ENCODE assay signal across 14 cellular contexts in the genomic region with DNA sequence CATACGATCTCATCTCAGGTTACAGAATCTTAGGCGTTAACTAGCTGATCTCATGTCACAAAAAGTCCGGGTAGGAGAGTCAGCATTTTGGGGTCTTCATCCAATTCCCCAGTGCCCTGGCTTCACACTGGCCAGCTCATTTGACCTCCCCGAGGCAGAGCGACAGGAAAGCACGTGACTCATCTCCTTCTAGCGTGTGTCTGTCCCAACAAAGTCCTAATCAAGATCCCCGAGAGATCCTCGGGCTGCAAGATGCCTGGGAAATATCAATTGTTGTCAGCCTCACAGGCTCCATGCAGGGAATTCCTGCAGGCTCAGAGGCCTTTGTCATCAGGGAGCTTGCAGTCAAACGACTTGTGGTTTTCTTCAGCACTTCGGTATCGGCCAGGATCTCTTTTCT. TPM values are rescaled to one million over a fixed set of nuclear protein-coding genes. Genes with fewer than 3 reads are reported as not detected.
DNase-seq lines count a peak whose midpoint lies in the region; ATAC-seq, FAIRE-seq and TF ChIP-seq lines count a peak whose summit lies in the region.
"Had no signal": no experiment of that assay in that cellular context is flagged by ENCODE, and none has a peak within 500 bp of the region (broad histone marks: within the 10 kb centered on the region; RNA-seq: fewer than 3 reads in every experiment).

No MANE protein-coding gene starts in this region.

- no peak overlapping the region for H4K8ac ChIP-seq in mesendoderm (ENCODE audit: low read depth, low read length)

- no peak overlapping the region for H2AK5ac ChIP-seq in mesendoderm (ENCODE audit: low read length)

- DNase-seq in AG04450 (ENCODE audit: low read depth, low spot score): no peak
- DNase-seq in HTR-8/SVneo (ENCODE audit: insufficient read length, low spot score): peak; percentile 71
- no peak for DNase-seq in chondrocyte (ENCODE audit: low spot score)
- DNase-seq in mesendoderm: peak; percentile 95
- no peak for DNase-seq in left lung
- DNase-seq in activated naive CD4-positive, alpha-beta T cell treated with anti-CD3 and anti-CD28 coated beads, Interleukin-2, amount 50 U/mL, for 72 hours (ENCODE audit: low spot score in 2 of 2): no peak
- DNase-seq: activated CD4-positive, CD25-positive, alpha-beta regulatory T cell treated with anti-CD3 and anti-CD28 coated beads, Interleukin-2, amount 50 U/mL, for 72 hours; activated gamma-delta T cell treated with Interleukin-2 at 50 U/mL for 16 hours; RPMI8226 had no signal

- no peaks in the 10 kb centered on the region for H3K4me1 ChIP-seq in mesendoderm (ENCODE audit: control insufficient read depth, low read depth, low read length)
- peaks cover 0 to 5% of the 10 kb centered on the region in 2 donors for H3K4me1 ChIP-seq in left lung

- no peaks in the 10 kb centered on the region for H3K36me3 ChIP-seq in mesendoderm (ENCODE audit: control insufficient read depth, insufficient read depth, low read length)
- H3K36me3 ChIP-seq in left lung: no peaks in the 10 kb centered on the region

- H3K27ac Mint-ChIP-seq in chondrocyte (ENCODE audit: unreplicated experiment): peak overlapping the region; percentile 92
- no peak overlapping the region for H3K27ac Mint-ChIP-seq in activated naive CD4-positive, alpha-beta T cell treated with anti-CD3 and anti-CD28 coated beads, Interleukin-2, amount 50 U/mL, for 72 hours
- H3K27ac Mint-ChIP-seq: B cell had no signal

- peak overlapping the region; percentile 26 for H3K4me3 Mint-ChIP-seq in chondrocyte (ENCODE audit: unreplicated experiment)
- H3K4me3 Mint-ChIP-seq: B cell, IgD-negative memory B cell had no signal

- no peaks in the 10 kb centered on the region; the same call in 1 of the 2 replicates for H3K9me3 ChIP-seq in AG04450 (ENCODE audit: control insufficient read depth, insufficient read depth, low read length)
- no peaks in the 10 kb centered on the region for H3K9me3 ChIP-seq in left lung

- intact Hi-C loops in left lung (cut with DNase I): loop anchor here in 1 of 2 donors (10.0 kb wide), 1 partner anchor 744 kb away; no protein-coding TSS in a partner anchor

- FAIRE-seq in HTR-8/SVneo (lab: Jason Lieb, UNC): peak; percentile 42

- H2BK5ac ChIP-seq in mesendoderm (ENCODE audit: low read length): no peak overlapping the region

- no peaks in the 10 kb centered on the region for H3K79me1 ChIP-seq in mesendoderm (ENCODE audit: low read length)

- no CpG with 5 or more reads among the region's 12 CpGs for WGBS in mesendoderm (ENCODE audit: extremely low coverage, insufficient coverage, low lambda C conversion rate)

- peak overlapping the region; percentile 2; the same call in 1 of the 2 replicates for H3K4me3 ChIP-seq in AG04450 (ENCODE audit: low read depth, low read length)
- H3K4me3 ChIP-seq in mesendoderm (ENCODE audit: low read length): no peak overlapping the region
- H3K4me3 ChIP-seq in left lung: no peak overlapping the region
- H3K4me3 ChIP-seq: skin epidermis had no signal

- TF ChIP-seq CTCF in AG04450 (IDR thresholded peaks at IDR 0.05; ENCODE audit: low read depth, low read length) (no peak), chondrocyte (IDR thresholded peaks at IDR 0.05) (no peak), left lung (IDR thresholded peaks at IDR 0.05) (no peak)

- no peaks in the 10 kb centered on the region for H3K36me3 Mint-ChIP-seq in chondrocyte (ENCODE audit: low read depth)
- no peaks in the 10 kb centered on the region for H3K36me3 Mint-ChIP-seq in activated naive CD4-positive, alpha-beta T cell treated with anti-CD3 and anti-CD28 coated beads, Interleukin-2, amount 50 U/mL, for 72 hours

- ATAC-seq in HG03045 (IDR thresholded peaks at IDR 0.05; ENCODE audit: unreplicated experiment): no peak
- no peak for ATAC-seq in GM21576 (IDR thresholded peaks at IDR 0.05; ENCODE audit: unreplicated experiment)
- ATAC-seq in left lung: no peak
- no peak for ATAC-seq in activated naive CD4-positive, alpha-beta T cell treated with anti-CD3 and anti-CD28 coated beads, Interleukin-2, amount 50 U/mL, for 72 hours

- H3K27ac ChIP-seq in AG04450 (ENCODE audit: low read depth, low read length): peak overlapping the region; percentile 73
- H3K27ac ChIP-seq in mesendoderm (ENCODE audit: low read depth, low read length): no peak overlapping the region
- peak overlapping the region in 1 of 2 donors; percentile 19 for H3K27ac ChIP-seq in left lung

- H3K4me2 ChIP-seq in mesendoderm (ENCODE audit: low read length): no peak overlapping the region

- no peak overlapping the region for H3K4ac ChIP-seq in mesendoderm (ENCODE audit: low read depth, low read length)

- H2BK120ac ChIP-seq in mesendoderm (ENCODE audit: low read depth, low read length): no peak overlapping the region

- no peak overlapping the region for H3K56ac ChIP-seq in mesendoderm (ENCODE audit: low read length)

- H3K18ac ChIP-seq in mesendoderm (ENCODE audit: low read length): no peak overlapping the region

- H4K5ac ChIP-seq in mesendoderm (ENCODE audit: low read length): no peak overlapping the region

- H3K9me3 Mint-ChIP-seq in chondrocyte (ENCODE audit: low read depth): no peaks in the 10 kb centered on the region
- H3K9me3 Mint-ChIP-seq in activated naive CD4-positive, alpha-beta T cell treated with anti-CD3 and anti-CD28 coated beads, Interleukin-2, amount 50 U/mL, for 72 hours: no peaks in the 10 kb centered on the region
- H3K9me3 Mint-ChIP-seq: IgD-negative memory B cell had no signal

- no peaks in the 10 kb centered on the region for H3K27me3 Mint-ChIP-seq in chondrocyte (ENCODE audit: low read depth)
- H3K27me3 Mint-ChIP-seq: B cell had no signal

- no peak overlapping the region for H3K23ac ChIP-seq in mesendoderm (ENCODE audit: low read length)

- CTCF ChIA-PET in AG04450 (lab: Charles Lee): interaction anchor here (1.3 to 3.5 kb wide), 8 partner anchors 10 to 876 kb away, joined by 3 to 35 read pairs (median 9); no protein-coding TSS in a partner anchor

- no peak overlapping the region for H2BK15ac ChIP-seq in mesendoderm (replicated peaks; ENCODE audit: low read depth)

- H3K79me2 ChIP-seq in mesendoderm (ENCODE audit: control insufficient read depth, insufficient read depth, low read length): no peaks in the 10 kb centered on the region

- H3K4me1 Mint-ChIP-seq in chondrocyte (ENCODE audit: low read depth): peaks cover 65% of the 10 kb centered on the region
- H3K4me1 Mint-ChIP-seq: B cell had no signal

- POLR2A ChIA-PET in AG04450 (lab: Yijun Ruan, JAX): no interaction called here

- H3K27me3 ChIP-seq in AG04450 (ENCODE audit: control insufficient read depth, insufficient read depth, low read length): no peaks in the 10 kb centered on the region
- no peaks in the 10 kb centered on the region for H3K27me3 ChIP-seq in mesendoderm (ENCODE audit: insufficient read depth, low read length, poor library complexity)
- H3K27me3 ChIP-seq in left lung: no peaks in the 10 kb centered on the region

- H3K9ac ChIP-seq in mesendoderm (ENCODE audit: low read length): no peak overlapping the region

RNA-seq across cellular contexts. Expression of a gene that starts 57.5 kb away (rescaled TPM):
- polyA plus RNA-seq in AG04450 (2011; rRNA removed): 60.1 and 66.6 TPM in 2 replicates
- polyA minus RNA-seq in AG04450 (2011; rRNA and poly(A)+ RNA removed): 33.8 and 34.2 TPM in 2 replicates
- total RNA-seq in chondrocyte (86.7 to 99.8 TPM (median 88.0 TPM) in 3 replicates), left lung (10 to 100 TPM; 85.8 to 98.8 TPM)
- polyA plus RNA-seq in mesendoderm (2013, experiment 1 of 2): 36.1 TPM
- 35.4 TPM for polyA plus RNA-seq in mesendoderm (2013, experiment 2 of 2)
- 10 to 100 TPM; 30.5 to 51.1 TPM for total RNA-seq in activated naive CD4-positive, alpha-beta T cell treated with anti-CD3 and anti-CD28 coated beads, Interleukin-2, amount 50 U/mL, for 72 hours

RNA-seq across cellular contexts. Expression of a gene that starts 57.9 kb away (rescaled TPM):
- polyA plus RNA-seq in AG04450 (2011; rRNA removed): 52.2 and 63.4 TPM in 2 replicates
- 32.1 and 38.4 TPM in 2 replicates for polyA minus RNA-seq in AG04450 (2011; rRNA and poly(A)+ RNA removed)
- total RNA-seq in chondrocyte: 63.0 to 74.7 TPM (median 68.8 TPM) in 3 replicates
- polyA plus RNA-seq in mesendoderm (2013, experiment 1 of 2): 2.1 TPM
- 2.1 TPM for polyA plus RNA-seq in mesendoderm (2013, experiment 2 of 2)
- total RNA-seq in left lung: 10 to 100 TPM; 40.2 to 54.0 TPM
- 10 to 100 TPM in 1 of 2 donors, 1 to 10 TPM in 1; 2.6 to 13.7 TPM for total RNA-seq in activated naive CD4-positive, alpha-beta T cell treated with anti-CD3 and anti-CD28 coated beads, Interleukin-2, amount 50 U/mL, for 72 hours

Comparison
In these comparisons a context has a peak if more than half of its experiments do, and no peak if none do; other contexts are left out.
1. DNase-seq: peak in HTR-8/SVneo (single experiment) and mesendoderm (single experiment); none in AG04450 (single experiment), chondrocyte (single experiment), left lung (0 of 2) and activated naive CD4-positive, alpha-beta T cell treated with anti-CD3 and anti-CD28 coated beads, Interleukin-2, amount 50 U/mL, for 72 hours (0 of 2).